ENCODE assay signal across 21 cellular contexts in the genomic region with DNA sequence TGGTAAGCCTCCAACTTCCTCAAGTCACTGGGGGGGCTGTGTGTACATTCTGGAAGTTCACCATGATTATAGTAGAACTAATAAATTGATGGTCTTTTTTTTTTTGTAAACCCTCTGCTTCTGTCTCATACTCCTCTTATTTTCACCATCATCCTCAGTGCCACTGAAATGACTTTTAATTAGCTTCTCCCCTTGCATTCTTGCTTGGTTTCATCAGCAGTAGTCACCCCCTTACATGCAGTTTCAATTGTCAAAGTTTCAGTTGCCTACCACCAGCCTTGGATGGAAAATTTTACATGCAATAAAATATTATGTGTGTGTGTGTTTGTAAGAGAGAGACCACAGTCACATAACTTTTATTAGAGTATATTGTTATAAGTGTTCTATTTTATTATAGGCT.
DNase-seq lines count a peak whose midpoint lies in the region; FAIRE-seq and TF ChIP-seq lines count a peak whose summit lies in the region.
"Had no signal": no experiment of that assay in that cellular context is flagged by ENCODE, and none has a peak within 500 bp of the region (broad histone marks: within the 10 kb centered on the region; RNA-seq: fewer than 3 reads in every experiment).

No MANE protein-coding gene starts in this region.

- no peaks in the 10 kb centered on the region for H4K20me1 ChIP-seq in Karpas-422 (ENCODE audit: insufficient read depth, low read depth, low read length)
- no peaks in the 10 kb centered on the region for H4K20me1 ChIP-seq in smooth muscle cell (ENCODE audit: low read depth)

- peaks cover 11% of the 10 kb centered on the region for H3F3A ChIP-seq in smooth muscle cell (ENCODE audit: low read depth)

- H3K27me3 ChIP-seq in Karpas-422 (ENCODE audit: low read length) (no peaks in the 10 kb centered on the region), SJCRH30 (no peaks in the 10 kb centered on the region), smooth muscle cell (ENCODE audit: low read depth) (no peaks in the 10 kb centered on the region)

- FAIRE-seq in kidney (lab: Jason Lieb, UNC) = no peak
- FAIRE-seq: A204.1, G401.6, GM12892, GM18507, HTR-8/SVneo had no signal

- H3K9me2 ChIP-seq in Karpas-422 (replicated peaks; ENCODE audit: insufficient read depth, low read length) = no peaks in the 10 kb centered on the region

- no peak overlapping the region for H3K4me3 Mint-ChIP-seq in chondrocyte (ENCODE audit: unreplicated experiment)
- H3K4me3 Mint-ChIP-seq in nephron progenitor cell = no peak overlapping the region
- H3K4me3 Mint-ChIP-seq: CD4-positive, alpha-beta T cell; HFFc6 had no signal

- intact Hi-C loops in kidney (cut with DNase I) = no loop called here

- no peak overlapping the region for H2AFZ ChIP-seq in Karpas-422 (ENCODE audit: low read length)
- no peak overlapping the region for H2AFZ ChIP-seq in smooth muscle cell (ENCODE audit: low read depth)
- H2AFZ ChIP-seq: GM23248 had no signal

- H3K9me3 Mint-ChIP-seq in chondrocyte (ENCODE audit: low read depth) (no peaks in the 10 kb centered on the region), nephron progenitor cell (no peaks in the 10 kb centered on the region)
- H3K9me3 Mint-ChIP-seq: HFFc6 had no signal

- DNase-seq in Karpas-422 (no peak), SJCRH30 (peak in 1 of 2 experiments; percentile 17), chondrocyte (ENCODE audit: low spot score) (no peak), smooth muscle cell (lab: John Stamatoyannopoulos, UW; ENCODE audit: unreplicated experiment) (no peak), mucosa of gallbladder (ENCODE audit: low spot score) (no peak), nephron progenitor cell (no peak), kidney (no peak)
- DNase-seq in activated naive CD4-positive, alpha-beta T cell treated with Interleukin-2 at 50 U/mL for 16 hours = no peak
- DNase-seq: AML-193; Caco-2; CD4-positive, alpha-beta T cell; GM23248; HCEC 1CT; HFFc6; IMR-90 had no signal

- H3K36me3 ChIP-seq in Karpas-422 (ENCODE audit: insufficient read depth, low read length) (no peaks in the 10 kb centered on the region), SJCRH30 (no peaks in the 10 kb centered on the region), smooth muscle cell (ENCODE audit: low read depth) (no peaks in the 10 kb centered on the region), kidney (ENCODE audit: control insufficient read depth in 1 of 2, insufficient read depth in 2 of 2, low read length in 2 of 2) (no peaks in the 10 kb centered on the region)

- H3K9me3 ChIP-seq in Karpas-422 (ENCODE audit: low read length) (no peaks in the 10 kb centered on the region), SJCRH30 (replicated peaks) (no peaks in the 10 kb centered on the region), smooth muscle cell (replicated peaks; ENCODE audit: low read depth) (no peaks in the 10 kb centered on the region), kidney (ENCODE audit: control insufficient read depth in 1 of 2, low read length in 2 of 2) (no peaks in the 10 kb centered on the region)
- H3K9me3 ChIP-seq: Caco-2 had no signal

- no peaks in the 10 kb centered on the region for H3K27me3 Mint-ChIP-seq in chondrocyte (ENCODE audit: low read depth)
- H3K27me3 Mint-ChIP-seq in nephron progenitor cell (ENCODE audit: low read depth, poor library complexity) = no peaks in the 10 kb centered on the region
- H3K27me3 Mint-ChIP-seq: CD4-positive, alpha-beta T cell had no signal

- H3K4me1 Mint-ChIP-seq in chondrocyte (ENCODE audit: low read depth) (peaks cover 77% of the 10 kb centered on the region), nephron progenitor cell (no peaks in the 10 kb centered on the region)

- no peak overlapping the region for H3K27ac ChIP-seq in Karpas-422 (ENCODE audit: low read length)
- peak overlapping the region; percentile 21; the same call in 1 of the 2 replicates for H3K27ac ChIP-seq in SJCRH30
- H3K27ac ChIP-seq in smooth muscle cell (ENCODE audit: low read depth) = peak overlapping the region; percentile 32
- no peak overlapping the region for H3K27ac ChIP-seq in kidney (ENCODE audit: low read depth in 2 of 2, low read length in 2 of 2)
- H3K27ac ChIP-seq: C4-2B, GM23248 had no signal

- H3K4me3 ChIP-seq in Karpas-422 (ENCODE audit: low read length) (no peak overlapping the region), SJCRH30 (no peak overlapping the region), smooth muscle cell (no peak overlapping the region), kidney (ENCODE audit: low read length in 2 of 2) (no peak overlapping the region)
- H3K4me3 ChIP-seq: GM23248 had no signal

- H3K4me1 ChIP-seq in Karpas-422 (ENCODE audit: low read length) (peaks cover 20% of the 10 kb centered on the region), SJCRH30 (peaks cover 19% of the 10 kb centered on the region), smooth muscle cell (ENCODE audit: low read depth) (peaks cover 16% of the 10 kb centered on the region), kidney (ENCODE audit: control insufficient read depth in 1 of 2, insufficient read depth in 1 of 2, low read depth in 1 of 2, low read length in 2 of 2) (no peaks in the 10 kb centered on the region)
- H3K4me1 ChIP-seq: Caco-2 had no signal

- H3K79me2 ChIP-seq in Karpas-422 (ENCODE audit: low read length) = no peaks in the 10 kb centered on the region
- no peaks in the 10 kb centered on the region for H3K79me2 ChIP-seq in smooth muscle cell (ENCODE audit: low read depth)

- H3K27ac Mint-ChIP-seq in chondrocyte (ENCODE audit: unreplicated experiment) (peak overlapping the region; percentile 75), nephron progenitor cell (no peak overlapping the region)
- H3K27ac Mint-ChIP-seq: CD4-positive, alpha-beta T cell; HFFc6 had no signal

- TF ChIP-seq CTCF in chondrocyte (IDR thresholded peaks at IDR 0.05) (no peak), smooth muscle cell (IDR thresholded peaks at IDR 0.05; ENCODE audit: borderline replicate concordance, insufficient read depth, poor library complexity, severe bottlenecking) (no peak), nephron progenitor cell (IDR thresholded peaks at IDR 0.05) (no peak), kidney (IDR thresholded peaks at IDR 0.05; ENCODE audit: borderline replicate concordance, extremely low read depth, insufficient read depth) (no peak)

- H3K36me3 Mint-ChIP-seq in chondrocyte (ENCODE audit: low read depth) = peaks cover 2% of the 10 kb centered on the region
- no peaks in the 10 kb centered on the region for H3K36me3 Mint-ChIP-seq in nephron progenitor cell (ENCODE audit: low read depth)

- H3K4me2 ChIP-seq in Karpas-422 (ENCODE audit: low read depth, low read length, poor library complexity, severe bottlenecking) (peak overlapping the region; percentile 14), smooth muscle cell (peak overlapping the region; percentile 53)

- H3K9ac ChIP-seq in Karpas-422 (ENCODE audit: low read length) = no peak overlapping the region
- H3K9ac ChIP-seq in smooth muscle cell (ENCODE audit: low read depth) = no peak overlapping the region
- no peak overlapping the region for H3K9ac ChIP-seq in kidney (ENCODE audit: low read length in 2 of 2)
- H3K9ac ChIP-seq: GM23248 had no signal

Comparison
In these comparisons a context has a peak if more than half of its experiments do, and no peak if none do; other contexts are left out.
1. H3K27ac ChIP-seq: peak in SJCRH30 (single experiment) and smooth muscle cell (single experiment); none in Karpas-422 (single experiment) and kidney (0 of 2).